In the genomic region with DNA sequence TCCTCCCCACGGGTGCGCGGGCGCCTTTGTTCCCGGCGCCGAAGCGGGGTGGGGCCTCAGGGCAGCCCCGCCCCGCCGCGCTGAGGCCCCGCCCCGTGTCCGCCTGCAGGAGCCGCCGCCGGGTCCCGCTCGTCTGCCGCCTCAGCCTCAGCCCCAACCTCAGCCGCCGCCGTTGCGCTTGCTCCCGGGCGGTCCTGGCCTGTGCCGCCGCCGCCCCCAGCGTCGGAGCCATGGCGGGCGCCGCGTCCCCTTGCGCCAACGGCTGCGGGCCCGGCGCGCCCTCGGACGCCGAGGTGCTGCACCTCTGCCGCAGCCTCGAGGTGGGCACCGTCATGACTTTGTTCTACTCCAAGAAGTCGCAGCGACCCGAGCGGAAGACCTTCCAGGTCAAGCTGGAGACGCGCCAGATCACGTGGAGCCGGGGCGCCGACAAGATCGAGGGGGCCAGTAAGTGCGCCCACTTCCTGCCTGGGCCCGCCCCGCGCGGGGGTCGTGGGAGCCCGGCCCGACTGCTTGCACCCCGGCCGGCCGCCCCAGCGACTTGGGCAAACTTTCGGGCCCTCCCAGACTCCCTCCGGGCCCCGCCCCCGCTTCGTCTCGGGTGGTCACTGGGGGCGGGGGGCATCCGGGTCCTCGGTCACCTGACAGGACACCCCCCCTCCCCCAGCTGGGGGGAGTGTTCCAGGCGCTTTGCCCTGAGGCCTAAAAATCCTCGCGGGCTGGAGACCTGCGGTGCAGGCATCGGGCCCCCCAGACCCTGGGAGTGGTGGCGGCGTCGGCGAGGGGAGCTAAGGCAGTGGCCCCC, we compare ENCODE assay signal across 8 cellular contexts. TPM values are rescaled to one million over a fixed set of nuclear protein-coding genes. Genes with fewer than 3 reads are reported as not detected.
DNase-seq lines count a peak whose midpoint lies in the region; TF ChIP-seq lines count a peak whose summit lies in the region.

A gene (plus strand): TSS at position 132 of the 805 bp plus-strand sequence. CDS start 99 bp downstream, at position 231.

- H3K9me3 ChIP-seq in SK-N-MC (ENCODE audit: low read depth, low read length) (no peaks in the 10 kb centered on the region), testis (no peaks in the 10 kb centered on the region)

- H3K27me3 Mint-ChIP-seq in activated naive CD4-positive, alpha-beta T cell treated with anti-CD3 and anti-CD28 coated beads, Interleukin-2, amount 50 U/mL, for 24 hours = no peaks in the 10 kb centered on the region
- no peaks in the 10 kb centered on the region for H3K27me3 Mint-ChIP-seq in osteocyte (ENCODE audit: unreplicated experiment)

- TF ChIP-seq POLR2A in testis (IDR thresholded peaks at IDR 0.05) = no peak

- H3K36me3 ChIP-seq in SK-N-MC (ENCODE audit: insufficient read depth, low read length) = peaks cover 5% of the 10 kb centered on the region
- H3K36me3 ChIP-seq in testis (ENCODE audit: low read depth, missing control alignments) = no peaks in the 10 kb centered on the region

- peaks cover 72% of the 10 kb centered on the region for H3K4me1 Mint-ChIP-seq in activated naive CD4-positive, alpha-beta T cell treated with anti-CD3 and anti-CD28 coated beads, Interleukin-2, amount 50 U/mL, for 24 hours
- peaks cover 55% of the 10 kb centered on the region for H3K4me1 Mint-ChIP-seq in osteocyte (ENCODE audit: unreplicated experiment)

- peak within 1 kb of the TSS; percentile 100 for H3K27ac Mint-ChIP-seq in activated naive CD4-positive, alpha-beta T cell treated with anti-CD3 and anti-CD28 coated beads, Interleukin-2, amount 50 U/mL, for 24 hours
- peak within 1 kb of the TSS; percentile 90 for H3K27ac Mint-ChIP-seq in osteocyte (ENCODE audit: unreplicated experiment)

- peak within 1 kb of the TSS; percentile 90 for H3K4me3 Mint-ChIP-seq in activated naive CD4-positive, alpha-beta T cell treated with anti-CD3 and anti-CD28 coated beads, Interleukin-2, amount 50 U/mL, for 24 hours
- H3K4me3 Mint-ChIP-seq in osteocyte (ENCODE audit: unreplicated experiment) = peak within 1 kb of the TSS; percentile 89

- WGBS in testis, 2 donors = 0 to 1% methylated on average over 6 to 69 of the region's 89 CpGs

- peak within 1 kb of the TSS; percentile 78; the same call in 1 of the 2 replicates for H3K27ac ChIP-seq in SK-N-MC
- peak within 1 kb of the TSS; percentile 86 to 97 for H3K27ac ChIP-seq in testis

- no peaks in the 10 kb centered on the region for H3K27me3 ChIP-seq in testis

- TF ChIP-seq CTCF in osteocyte (IDR thresholded peaks at IDR 0.05) (no peak), testis (IDR thresholded peaks at IDR 0.05) (no peak)

- intact Hi-C loops in testis (cut with DNase I; ENCODE audit: low total_unique reads) = no loop called here

- H3K4me3 ChIP-seq in SK-N-MC (peak within 1 kb of the TSS; percentile 94), testis (peak within 1 kb of the TSS; percentile 69 to 98)

- peaks cover 27% of the 10 kb centered on the region for H3K4me1 ChIP-seq in testis

- H3K36me3 Mint-ChIP-seq in activated naive CD4-positive, alpha-beta T cell treated with anti-CD3 and anti-CD28 coated beads, Interleukin-2, amount 50 U/mL, for 24 hours = no peaks in the 10 kb centered on the region
- no peaks in the 10 kb centered on the region for H3K36me3 Mint-ChIP-seq in osteocyte (ENCODE audit: unreplicated experiment)

- DNase-seq in EH (ENCODE audit: low read depth) = peak; percentile 78
- DNase-seq in H4 (ENCODE audit: low spot score) = peak; percentile 48
- peak; percentile 75 for DNase-seq in M059J (ENCODE audit: low read depth)
- DNase-seq in SK-N-MC (ENCODE audit: low read depth, low spot score) = no peak
- peak; percentile 86 for DNase-seq in glomerular visceral epithelial cell (ENCODE audit: extremely low spot score)
- peak; percentile 89 for DNase-seq in osteocyte (ENCODE audit: extremely low spot score, unreplicated experiment)
- DNase-seq in testis = peak; percentile 87

- peak within 1 kb of the TSS; percentile 94 for H3K9ac ChIP-seq in SK-N-MC (ENCODE audit: insufficient read length)

- H3K9me3 Mint-ChIP-seq in activated naive CD4-positive, alpha-beta T cell treated with anti-CD3 and anti-CD28 coated beads, Interleukin-2, amount 50 U/mL, for 24 hours = no peaks in the 10 kb centered on the region
- no peaks in the 10 kb centered on the region for H3K9me3 Mint-ChIP-seq in osteocyte (ENCODE audit: unreplicated experiment)

RNA-seq across cellular contexts. Expression of the gene that starts here (rescaled TPM):
- total RNA-seq in H4 (2014; rRNA removed; shearing (Covaris generic)) = 19.6 and 29.3 TPM in 2 replicates
- total RNA-seq in M059J (2014; rRNA removed; shearing (Covaris generic)) = 59.4 and 65.7 TPM in 2 replicates
- total RNA-seq in osteocyte (173 and 179 TPM in 2 replicates), testis (100 to 1,000 TPM; 184 to 186 TPM)
- polyA plus RNA-seq in testis (ENCODE audit: insufficient read depth, low read depth, low replicate concordance) = 118 TPM
